ENCODE assay signal across 19 cellular contexts in genomic region chr1:3204725-3205124, GRCh38.
"Had no signal": no experiment of that assay in that cellular context is flagged by ENCODE, and none has a peak within 500 bp of the region (broad histone marks: within the 10 kb centered on the region; RNA-seq: fewer than 3 reads in every experiment).

No MANE protein-coding gene starts in this region.

- H3K36me3 ChIP-seq: esophagus muscularis mucosa, gastroesophageal sphincter, heart left ventricle, ovary, sigmoid colon had no signal

- DNase-seq: activated CD4-positive, alpha-beta memory T cell treated with anti-CD3 and anti-CD28 coated beads, Interleukin-2, amount 10 ng/mL, durations not matched to agents 7 days and 5 days; activated CD4-positive, alpha-beta T cell treated with anti-CD3 and anti-CD28 coated beads for 48 hours; activated CD4-positive, CD25-positive, alpha-beta regulatory T cell; activated CD8-positive, alpha-beta memory T cell treated with anti-CD3 and anti-CD28 coated beads, Interleukin-2, amount 10 ng/mL, durations not matched to agents 7 days and 5 days; activated naive CD4-positive, alpha-beta T cell; cerebellar nuclear complex; dermis blood vessel endothelial cell; effector memory CD4-positive, alpha-beta T cell; heart left ventricle; immature natural killer cell; kidney glomerular epithelial cell; left ventricle myocardium superior; ovary; sigmoid colon; stimulated activated CD4-positive, alpha-beta T cell treated with anti-CD3 and anti-CD28 coated beads, Interleukin-4, amount 100 ng/mL, for 4 hours had no signal

- H3K27ac ChIP-seq: ovary, sigmoid colon had no signal

- H3K36me3 Mint-ChIP-seq: activated CD8-positive, alpha-beta memory T cell treated with anti-CD3 and anti-CD28 coated beads, Interleukin-2, amount 10 ng/mL, durations not matched to agents 7 days and 5 days; immature natural killer cell; stimulated activated memory B cell treated with anti-CD40 and anti-IgM and Interleukin-4, amounts not matched to agents 10 μg/mL and 1 μg/mL and 100 μg/mL, for 72 hours had no signal

- ATAC-seq: activated CD8-positive, alpha-beta memory T cell treated with anti-CD3 and anti-CD28 coated beads, Interleukin-2, amount 10 ng/mL, durations not matched to agents 7 days and 5 days; gastroesophageal sphincter; heart left ventricle; left ventricle myocardium superior; stimulated activated memory B cell treated with anti-CD40 and anti-IgM and Interleukin-4, amounts not matched to agents 10 μg/mL and 1 μg/mL and 100 μg/mL, for 72 hours had no signal

- H3K4me1 ChIP-seq: esophagus muscularis mucosa, gastroesophageal sphincter had no signal

- H3K27me3 ChIP-seq: heart left ventricle, ovary, sigmoid colon had no signal

- H3K9me3 ChIP-seq: esophagus muscularis mucosa, gastroesophageal sphincter, heart left ventricle, ovary, sigmoid colon had no signal

- H3K4me3 Mint-ChIP-seq: activated CD4-positive, alpha-beta memory T cell treated with anti-CD3 and anti-CD28 coated beads, Interleukin-2, amount 10 ng/mL, durations not matched to agents 7 days and 5 days; activated CD8-positive, alpha-beta memory T cell treated with anti-CD3 and anti-CD28 coated beads, Interleukin-2, amount 10 ng/mL, durations not matched to agents 7 days and 5 days; immature natural killer cell; stimulated activated memory B cell treated with anti-CD40 and anti-IgM and Interleukin-4, amounts not matched to agents 10 μg/mL and 1 μg/mL and 100 μg/mL, for 72 hours; T-helper 2 cell treated with Interferon-gamma antibody and Interleukin-4, amounts not matched to agents 5 μg/mL and 100 μg/mL, for 36 hours had no signal

- H3K4me1 Mint-ChIP-seq: activated CD4-positive, alpha-beta memory T cell treated with anti-CD3 and anti-CD28 coated beads, Interleukin-2, amount 10 ng/mL, durations not matched to agents 7 days and 5 days; activated CD8-positive, alpha-beta memory T cell treated with anti-CD3 and anti-CD28 coated beads, Interleukin-2, amount 10 ng/mL, durations not matched to agents 7 days and 5 days; immature natural killer cell; stimulated activated memory B cell treated with anti-CD40 and anti-IgM and Interleukin-4, amounts not matched to agents 10 μg/mL and 1 μg/mL and 100 μg/mL, for 72 hours had no signal

- H3K9me3 Mint-ChIP-seq: activated CD4-positive, alpha-beta memory T cell treated with anti-CD3 and anti-CD28 coated beads, Interleukin-2, amount 10 ng/mL, durations not matched to agents 7 days and 5 days; immature natural killer cell; stimulated activated memory B cell treated with anti-CD40 and anti-IgM and Interleukin-4, amounts not matched to agents 10 μg/mL and 1 μg/mL and 100 μg/mL, for 72 hours; T-helper 2 cell treated with Interferon-gamma antibody and Interleukin-4, amounts not matched to agents 5 μg/mL and 100 μg/mL, for 36 hours had no signal

- H3K27me3 Mint-ChIP-seq: activated CD4-positive, alpha-beta memory T cell treated with anti-CD3 and anti-CD28 coated beads, Interleukin-2, amount 10 ng/mL, durations not matched to agents 7 days and 5 days; activated CD8-positive, alpha-beta memory T cell treated with anti-CD3 and anti-CD28 coated beads, Interleukin-2, amount 10 ng/mL, durations not matched to agents 7 days and 5 days had no signal

- H3K4me3 ChIP-seq: esophagus muscularis mucosa, gastroesophageal sphincter, heart left ventricle, ovary, sigmoid colon had no signal

- H3K27ac Mint-ChIP-seq: activated CD4-positive, alpha-beta memory T cell treated with anti-CD3 and anti-CD28 coated beads, Interleukin-2, amount 10 ng/mL, durations not matched to agents 7 days and 5 days; activated CD8-positive, alpha-beta memory T cell treated with anti-CD3 and anti-CD28 coated beads, Interleukin-2, amount 10 ng/mL, durations not matched to agents 7 days and 5 days; immature natural killer cell; stimulated activated memory B cell treated with anti-CD40 and anti-IgM and Interleukin-4, amounts not matched to agents 10 μg/mL and 1 μg/mL and 100 μg/mL, for 72 hours; T-helper 2 cell treated with Interferon-gamma antibody and Interleukin-4, amounts not matched to agents 5 μg/mL and 100 μg/mL, for 36 hours had no signal
